9 cellular contexts compared by ENCODE assay signal in genomic region chr14:36647827-36648753, GRCh38. TPM values are rescaled to one million over a fixed set of nuclear protein-coding genes. Genes with fewer than 3 reads are reported as not detected.
DNase-seq lines count a peak whose midpoint lies in the region; ATAC-seq and TF ChIP-seq lines count a peak whose summit lies in the region.
"Had no signal": no experiment of that assay in that cellular context is flagged by ENCODE, and none has a peak within 500 bp of the region (broad histone marks: within the 10 kb centered on the region; RNA-seq: fewer than 3 reads in every experiment).

No MANE protein-coding gene starts in this region.

- H3K27me3 Mint-ChIP-seq in neural progenitor cell (ENCODE audit: insufficient read depth, low read depth), result peaks cover 80% of the 10 kb centered on the region

- H3K36me3 Mint-ChIP-seq in neural progenitor cell, result no peaks in the 10 kb centered on the region

- CTCF ChIA-PET in HCT116 (lab: Charles Lee), result interaction anchor here (0.6 kb wide), 1 partner anchor 294 kb away, joined by 3 read pairs; no protein-coding TSS in a partner anchor

- POLR2A ChIA-PET in HCT116 (lab: Charles Lee), result no interaction called here

- peak overlapping the region; percentile 65 for H3K4me3 Mint-ChIP-seq in neural progenitor cell

- H3K4me2 ChIP-seq in HCT116 (ENCODE audit: low read length) (no peak overlapping the region), neural progenitor cell (peak overlapping the region; percentile 96)

- H3K9me2 ChIP-seq in HCT116 (ENCODE audit: insufficient read depth), result no peaks in the 10 kb centered on the region

- TF ChIP-seq CTCF in HCT116 (IDR thresholded peaks at IDR 0.05 in 2 of 3, conservative IDR thresholded peaks at IDR 0.05 in 1 of 3; ENCODE audit: borderline replicate concordance in 1 of 3, insufficient read depth in 1 of 3, low read depth in 2 of 3, low read length in 2 of 3) (peak; percentile 21 to 41 (median 36); a peak in 4 of 6 replicates), epithelial cell of esophagus (IDR thresholded peaks at IDR 0.05; ENCODE audit: insufficient read depth, low read depth, low read length, missing control alignments) (peak; percentile 70), neural progenitor cell (IDR thresholded peaks at IDR 0.05) (peak; percentile 75)

- H4K20me1 ChIP-seq in HCT116 (ENCODE audit: insufficient read depth) (no peaks in the 10 kb centered on the region), neural progenitor cell (ENCODE audit: low read depth) (peaks cover 57% of the 10 kb centered on the region)

- H3K27ac Mint-ChIP-seq in neural progenitor cell, result no peak overlapping the region

- no peak overlapping the region for H3K27ac ChIP-seq in HCT116 (ENCODE audit: low read depth, low read length)
- H3K27ac ChIP-seq in neural progenitor cell, result no peak overlapping the region

- H3K9me3 Mint-ChIP-seq in neural progenitor cell, result no peaks in the 10 kb centered on the region

- no peak for DNase-seq in HCT116 (ENCODE audit: low read depth, low spot score)
- peak; percentile 56 for DNase-seq in NCI-H460 (ENCODE audit: extremely low read depth, low read depth)
- peak; percentile 74 for DNase-seq in epithelial cell of esophagus (ENCODE audit: low read depth)
- DNase-seq in neural progenitor cell (ENCODE audit: low spot score), result peak; percentile 89
- DNase-seq in stimulated activated CD4-positive, alpha-beta T cell treated with anti-CD3 and anti-CD28 coated beads, Interleukin-12 subunit alpha, Interleukin-12 subunit beta, amount 100 ng/mL, for 4 hours, result no peak
- DNase-seq in OCI-M1 (lab: John Stamatoyannopoulos, UW), result no peak
- no peak for DNase-seq in KG1 (lab: John Stamatoyannopoulos, UW)

- peaks cover 0 to 4% of the 10 kb centered on the region in 2 experiments; a peak in 2 of 4 replicates for H3K4me1 ChIP-seq in HCT116 (ENCODE audit: control insufficient read depth in 1 of 2, insufficient read depth in 2 of 2, low read length in 2 of 2)
- H3K4me1 ChIP-seq in neural progenitor cell, result peaks cover 12% of the 10 kb centered on the region

- H2AFZ ChIP-seq in HCT116 (ENCODE audit: low read depth, low read length, poor library complexity, severe bottlenecking) (no peak overlapping the region), neural progenitor cell (replicated peaks) (peak overlapping the region; percentile 93)

- RAD21 ChIA-PET in HCT116 (lab: Charles Lee; ENCODE audit: low non-redundant PET in 1 of 2, low total read pairs in 2 of 2, uncharacterized antibody in 2 of 2, unreplicated experiment in 2 of 2), result no interaction called here

- H3K4me1 Mint-ChIP-seq in neural progenitor cell, result peaks cover 9% of the 10 kb centered on the region

- TF ChIP-seq POLR2A in HCT116 (IDR thresholded peaks at IDR 0.05; ENCODE audit: borderline replicate concordance, extremely low read depth, insufficient read depth, insufficient read length), result no peak

- peaks cover 3% of the 10 kb centered on the region for H3F3A ChIP-seq in neural progenitor cell (ENCODE audit: low read depth)

- intact Hi-C loops in HCT116 (cut with micrococcal nuclease), result loop anchor here (5.0 kb wide), 1 partner anchor 499 kb away; no protein-coding TSS in a partner anchor

- H3K9ac ChIP-seq in HCT116 (ENCODE audit: low read length), result no peak overlapping the region
- H3K9ac ChIP-seq in neural progenitor cell, result no peak overlapping the region

- no peaks in the 10 kb centered on the region for H3K79me2 ChIP-seq in HCT116 (ENCODE audit: insufficient read depth, low read length)
- no peaks in the 10 kb centered on the region for H3K79me2 ChIP-seq in neural progenitor cell (ENCODE audit: low read depth)

- H3K9me3 ChIP-seq in HCT116 (ENCODE audit: control insufficient read depth in 1 of 2, insufficient read depth in 1 of 2, low read depth in 1 of 2, low read length in 2 of 2) (no peaks in the 10 kb centered on the region), neural progenitor cell (ENCODE audit: low read depth) (no peaks in the 10 kb centered on the region)

- TF ChIP-seq RAD21 in HCT116 (IDR thresholded peaks at IDR 0.05; ENCODE audit: low read depth), result peak; percentile 55

- ATAC-seq in HCT116 (peak; percentile 83), GM21737 (IDR thresholded peaks at IDR 0.05; ENCODE audit: unreplicated experiment) (no peak)

- no peaks in the 10 kb centered on the region for H3K27me3 ChIP-seq in HCT116 (ENCODE audit: insufficient read depth, low read length)
- peaks cover 100% of the 10 kb centered on the region for H3K27me3 ChIP-seq in neural progenitor cell

- H3K36me3 ChIP-seq in HCT116 (ENCODE audit: control insufficient read depth in 1 of 2, insufficient read depth in 2 of 2, low read length in 2 of 2) (no peaks in the 10 kb centered on the region), neural progenitor cell (no peaks in the 10 kb centered on the region)

- BruUV-seq in HCT116 (replicated peaks; lab: Mats Ljungman, UMichigan), result no TSS peak

- no peak overlapping the region for H3K4me3 ChIP-seq in HCT116 (replicated peaks in 1 of 2; ENCODE audit: low read depth in 1 of 2, low read length in 2 of 2)
- peak overlapping the region; percentile 61 for H3K4me3 ChIP-seq in epithelial cell of esophagus (ENCODE audit: low read length)
- H3K4me3 ChIP-seq in neural progenitor cell, result peak overlapping the region; percentile 56

TF ChIP-seq in HCT116, 20 proteins besides CTCF, POLR2A, EP300 and RAD21 (continues in another document):
- TF ChIP-seq CEBPB (IDR thresholded peaks at IDR 0.05; ENCODE audit: low read depth) (no peak), EZH2 (IDR thresholded peaks at IDR 0.05) (no peak), POLR2AphosphoS5 (IDR thresholded peaks at IDR 0.05; ENCODE audit: low read depth, low read length) (no peak), SIN3A (IDR thresholded peaks at IDR 0.05; ENCODE audit: low read depth) (no peak), ZFX (IDR thresholded peaks at IDR 0.05) (no peak), ZNF274 (IDR thresholded peaks at IDR 0.05; ENCODE audit: low read depth, low read length) (no peak), MAX (IDR thresholded peaks at IDR 0.05) (no peak), TCF7L2 (IDR thresholded peaks at IDR 0.05; ENCODE audit: borderline replicate concordance, extremely low read depth, insufficient read depth, insufficient read length) (no peak), ATF3 (IDR thresholded peaks at IDR 0.05) (no peak), YY1 (IDR thresholded peaks at IDR 0.05; ENCODE audit: extremely low read depth, insufficient replicate concordance, low read depth, low read length) (no peak), FOSL1 (IDR thresholded peaks at IDR 0.05; ENCODE audit: low read depth) (no peak), EZH2phosphoT487 (IDR thresholded peaks at IDR 0.05; ENCODE audit: borderline replicate concordance) (no peak), JUND (IDR thresholded peaks at IDR 0.05) (no peak), ELF1 (IDR thresholded peaks at IDR 0.05; ENCODE audit: borderline replicate concordance, low read depth) (no peak), SRF (IDR thresholded peaks at IDR 0.05; ENCODE audit: low read depth) (no peak), ZBTB33 (IDR thresholded peaks at IDR 0.05; ENCODE audit: extremely low read depth, insufficient replicate concordance, low read length) (no peak), REST (IDR thresholded peaks at IDR 0.05; ENCODE audit: low read depth) (no peak)

RNA-seq across cellular contexts. Expression of gene PAX9, which starts 13.6 kb away (rescaled TPM):
- 5.2 TPM for total RNA-seq in HCT116 (2021; ENCODE audit: unreplicated experiment)
- 2.5 TPM in 2 replicates for polyA plus RNA-seq in HCT116 (2012)
- 9.6 and 9.9 TPM in 2 replicates for total RNA-seq in NCI-H460 (2014; rRNA removed; shearing (Covaris generic))
- 5.2 and 8.6 TPM in 2 replicates for polyA plus RNA-seq in NCI-H460 (2014; cell fraction: nucleus; rRNA removed)
- total RNA-seq in neural progenitor cell (ENCODE audit: low replicate concordance), result not detected in 2 replicates
- total RNA-seq: T-helper 2 cell treated with Interferon-gamma antibody and Interleukin-4, amounts not matched to agents 100 ng/mL and 5 ng/mL, for 36 hours had no signal

Comparison
In these comparisons a context has a peak if more than half of its experiments do, and no peak if none do; other contexts are left out.
1. DNase-seq: peak in NCI-H460 (single experiment), epithelial cell of esophagus (single experiment) and neural progenitor cell (single experiment); none in HCT116 (single experiment), stimulated activated CD4-positive, alpha-beta T cell treated with anti-CD3 and anti-CD28 coated beads, Interleukin-12 subunit alpha, Interleukin-12 subunit beta, amount 100 ng/mL, for 4 hours (single experiment), OCI-M1 (single experiment) and KG1 (single experiment).
2. H3K4me3 ChIP-seq: peak in epithelial cell of esophagus (single experiment) and neural progenitor cell (single experiment); none in HCT116 (0 of 2).
3. Peak in every context shown above with its lines, with median percentiles within 50 percentile points of each other: CTCF ChIP-seq.